26 cellular contexts compared by ENCODE assay signal in the genomic region with DNA sequence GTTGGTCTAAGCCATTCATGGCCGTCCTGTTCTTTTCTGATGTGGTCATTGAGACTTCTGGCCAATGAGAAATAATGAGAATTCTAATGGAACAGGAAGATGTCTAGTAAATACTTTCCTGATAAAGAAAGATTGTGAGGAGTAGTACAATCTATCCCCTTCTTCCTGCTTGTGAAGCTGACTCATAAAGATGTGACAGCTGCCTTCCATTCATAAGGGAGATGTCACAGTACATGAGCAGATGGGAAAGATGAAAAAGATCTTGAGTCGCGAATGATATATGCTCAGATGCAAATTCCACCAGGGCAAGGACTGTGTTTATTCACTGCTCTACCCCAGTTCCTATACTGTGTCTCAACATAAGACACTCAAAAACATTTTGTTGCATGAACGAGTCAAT.
A peak's percentile ranks its signal among the peaks of the same experiment; 100 is the strongest.
DNase-seq lines count a peak whose midpoint lies in the region; ATAC-seq and TF ChIP-seq lines count a peak whose summit lies in the region.
"Had no signal": no experiment of that assay in that cellular context is flagged by ENCODE, and none has a peak within 500 bp of the region (broad histone marks: within the 10 kb centered on the region; RNA-seq: fewer than 3 reads in every experiment).

No MANE protein-coding gene starts in this region.

- no peak for TF ChIP-seq CTCF in foreskin fibroblast (IDR thresholded peaks at IDR 0.05; ENCODE audit: low read depth, low read length)
- TF ChIP-seq CTCF in type B pancreatic cell (conservative IDR thresholded peaks at IDR 0.05) = no peak

- H3K4me3 Mint-ChIP-seq in type B pancreatic cell = no peak overlapping the region
- H3K4me3 Mint-ChIP-seq: CD8-positive, alpha-beta memory T cell; central memory CD8-positive, alpha-beta T cell; stimulated activated naive CD8-positive, alpha-beta T cell treated with anti-CD3 and anti-CD28 coated beads, Interleukin-15, Interleukin-2, amounts not matched to agents 100 ng/mL and 50 ng/mL, for 24 hours; WTC11 had no signal

- no peaks in the 10 kb centered on the region for H3K9me3 Mint-ChIP-seq in type B pancreatic cell
- H3K9me3 Mint-ChIP-seq: central memory CD8-positive, alpha-beta T cell; stimulated activated naive CD8-positive, alpha-beta T cell treated with anti-CD3 and anti-CD28 coated beads, Interleukin-15, Interleukin-2, amounts not matched to agents 100 ng/mL and 50 ng/mL, for 24 hours; WTC11 had no signal

- H3K27me3 Mint-ChIP-seq in type B pancreatic cell = peaks cover 45% of the 10 kb centered on the region
- H3K27me3 Mint-ChIP-seq: central memory CD8-positive, alpha-beta T cell; stimulated activated naive CD8-positive, alpha-beta T cell treated with anti-CD3 and anti-CD28 coated beads, Interleukin-15, Interleukin-2, amounts not matched to agents 100 ng/mL and 50 ng/mL, for 24 hours had no signal

- ATAC-seq in GM19035 (IDR thresholded peaks at IDR 0.05; ENCODE audit: unreplicated experiment) = no peak
- no peak for ATAC-seq in HG03521 (IDR thresholded peaks at IDR 0.05; ENCODE audit: unreplicated experiment)
- ATAC-seq: esophagus mucosa, psoas muscle, WTC11 had no signal

- H3K4me3 ChIP-seq in foreskin fibroblast (ENCODE audit: low read depth in 1 of 2, low read length in 2 of 2) = no peak overlapping the region
- H3K4me3 ChIP-seq: left ventricle myocardium inferior, Peyer's patch, psoas muscle, SK-N-MC, skin epidermis, tibial nerve had no signal

- peaks cover 40% of the 10 kb centered on the region for H3K4me1 Mint-ChIP-seq in type B pancreatic cell (ENCODE audit: unreplicated experiment)
- H3K4me1 Mint-ChIP-seq: CD8-positive, alpha-beta memory T cell; central memory CD8-positive, alpha-beta T cell had no signal

- peak overlapping the region; percentile 46 for H3K27ac Mint-ChIP-seq in type B pancreatic cell
- H3K27ac Mint-ChIP-seq: CD8-positive, alpha-beta memory T cell; stimulated activated naive CD8-positive, alpha-beta T cell treated with anti-CD3 and anti-CD28 coated beads, Interleukin-15, Interleukin-2, amounts not matched to agents 100 ng/mL and 50 ng/mL, for 24 hours; WTC11 had no signal

- DNase-seq in HT1080 (ENCODE audit: low read depth) (peak; percentile 64), amniotic epithelial cell (ENCODE audit: low read depth) (peak; percentile 82), foreskin fibroblast (peak; percentile 65), type B pancreatic cell (ENCODE audit: extremely low spot score, unreplicated experiment) (no peak), hypothalamus (lab: John Stamatoyannopoulos, UW) (no peak)
- DNase-seq: activated CD4-positive, alpha-beta T cell treated with anti-CD3 and anti-CD28 coated beads, Interleukin-2, amount 50 U/mL, for 48 hours; activated gamma-delta T cell treated with Interleukin-2 at 50 U/mL for 16 hours; amniotic stem cell; CD8-positive, alpha-beta memory T cell; DMS79; effector CD4-positive, alpha-beta T cell; left ventricle myocardium inferior; NCI-H2029 treated with DMSO at 0.1 percent for 48 hours; NCI-H446 treated with DMSO at 0.1 percent for 48 hours; Peyer's patch; psoas muscle; T-helper 9 cell had no signal

- H3K36me3 Mint-ChIP-seq in type B pancreatic cell = no peaks in the 10 kb centered on the region
- H3K36me3 Mint-ChIP-seq: CD8-positive, alpha-beta memory T cell; WTC11 had no signal

Comparison
In these comparisons a context has a peak if more than half of its experiments do, and no peak if none do; other contexts are left out.
1. DNase-seq: peak in HT1080 (single experiment), amniotic epithelial cell (single experiment) and foreskin fibroblast (2 of 2); none in type B pancreatic cell (single experiment) and hypothalamus (0 of 51).